In genomic region chr1:221694109-221694508, GRCh38 we compare ENCODE assay signal across 8 cellular contexts. TPM values are rescaled to one million over a fixed set of nuclear protein-coding genes. Genes with fewer than 3 reads are reported as not detected.
"Had no signal": no experiment of that assay in that cellular context is flagged by ENCODE, and none has a peak within 500 bp of the region (broad histone marks: within the 10 kb centered on the region; RNA-seq: fewer than 3 reads in every experiment).

No MANE protein-coding gene starts in this region.

- DNase-seq: GDM1, GF-D8 had no signal

- FAIRE-seq: G401.6, GM12891, GM12892, GM18507, GM19239 had no signal

RNA-seq across cellular contexts. Expression of gene DUSP10, which starts 47.8 kb away (rescaled TPM):
- total RNA-seq: G401 had no signal
